In the genomic region with DNA sequence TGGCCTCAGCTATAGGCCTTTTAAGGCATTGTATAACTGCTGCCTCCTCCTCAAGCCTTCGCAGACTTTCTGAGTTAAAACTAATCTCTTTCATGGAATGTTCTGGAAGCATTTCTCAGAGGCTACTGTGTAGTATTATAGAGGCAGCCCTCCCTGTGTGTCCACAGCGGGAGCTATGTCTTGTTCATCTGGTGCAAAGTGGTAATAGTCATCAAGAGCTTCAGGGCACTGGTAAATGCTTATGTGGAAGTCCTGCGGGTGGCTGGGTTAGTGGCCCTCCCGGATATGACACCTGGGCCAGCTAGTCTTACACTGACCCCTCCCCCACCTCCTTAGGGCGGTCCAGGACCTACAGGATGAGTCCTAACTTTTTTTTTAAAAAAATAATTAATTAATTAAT, we compare ENCODE assay signal across 15 cellular contexts. TPM values are rescaled to one million over a fixed set of nuclear protein-coding genes. Genes with fewer than 3 reads are reported as not detected.
DNase-seq lines count a peak whose midpoint lies in the region; ATAC-seq, FAIRE-seq and TF ChIP-seq lines count a peak whose summit lies in the region.
"Had no signal": no experiment of that assay in that cellular context is flagged by ENCODE, and none has a peak within 500 bp of the region (broad histone marks: within the 10 kb centered on the region; RNA-seq: fewer than 3 reads in every experiment).

No MANE protein-coding gene starts in this region.

- ATAC-seq in left lung, result no peak
- ATAC-seq in HG03095 (IDR thresholded peaks at IDR 0.05; ENCODE audit: unreplicated experiment), result no peak
- ATAC-seq in HG03460 (IDR thresholded peaks at IDR 0.05; ENCODE audit: unreplicated experiment), result no peak
- ATAC-seq: K562 had no signal

- peaks cover 3% of the 10 kb centered on the region for H3K36me3 Mint-ChIP-seq in T-helper 2 cell treated with Interferon-gamma antibody and Interleukin-4, amounts not matched to agents 5 μg/mL and 100 μg/mL, for 36 hours (ENCODE audit: low read depth)

- TF ChIP-seq CTCF in RWPE1 (conservative IDR thresholded peaks at IDR 0.05; ENCODE audit: low read depth) (no peak), left lung (IDR thresholded peaks at IDR 0.05) (no peak), stomach (IDR thresholded peaks at IDR 0.05) (no peak)

- FAIRE-seq in H54 (lab: Jason Lieb, UNC), result no peak
- FAIRE-seq: K562, TTC549 had no signal

- H3K9me3 Mint-ChIP-seq in T-helper 2 cell treated with Interferon-gamma antibody and Interleukin-4, amounts not matched to agents 5 μg/mL and 100 μg/mL, for 36 hours, result no peaks in the 10 kb centered on the region

- TF ChIP-seq POLR2A in stomach (IDR thresholded peaks at IDR 0.05) (no peak), H54 (IDR thresholded peaks at IDR 0.05; ENCODE audit: low read depth, low read length) (no peak)

- no peaks in the 10 kb centered on the region for H3K27me3 Mint-ChIP-seq in T-helper 2 cell treated with Interferon-gamma antibody and Interleukin-4, amounts not matched to agents 5 μg/mL and 100 μg/mL, for 36 hours (ENCODE audit: low read depth)

- no peaks in the 10 kb centered on the region for H3K27me3 ChIP-seq in left lung
- H3K27me3 ChIP-seq in stomach, result no peaks in the 10 kb centered on the region
- H3K27me3 ChIP-seq: brain microvascular endothelial cell had no signal

- no peak for TF ChIP-seq EP300 in stomach (IDR thresholded peaks at IDR 0.05)

- H3K27ac Mint-ChIP-seq in T-helper 2 cell treated with Interferon-gamma antibody and Interleukin-4, amounts not matched to agents 5 μg/mL and 100 μg/mL, for 36 hours, result no peak overlapping the region

- peak overlapping the region; percentile 93 for H3K27ac ChIP-seq in RWPE1
- peak overlapping the region; percentile 13 to 41 for H3K27ac ChIP-seq in left lung
- H3K27ac ChIP-seq in stomach, result peak overlapping the region in 4 of 5 donors; percentile 15 to 97 (median 66)
- H3K27ac ChIP-seq: brain microvascular endothelial cell had no signal

- POLR2A ChIA-PET in RWPE1 (lab: Yijun Ruan, JAX; ENCODE audit: low non-redundant PET), result no interaction called here

- CTCF ChIA-PET in RWPE1 (lab: Yijun Ruan, JAX), result interaction anchor here (0.6 to 0.7 kb wide), 3 partner anchors 12 to 92 kb away, joined by 3 to 4 read pairs (median 3); no protein-coding TSS in a partner anchor

- H3K9me3 ChIP-seq in left lung (no peaks in the 10 kb centered on the region), stomach (no peaks in the 10 kb centered on the region)

- H3K4me1 ChIP-seq in left lung (peaks cover 12 to 23% of the 10 kb centered on the region in 2 donors), stomach (peaks cover 19 to 45% (median 39%) of the 10 kb centered on the region in 4 donors)

- H3K4me3 ChIP-seq in left lung (no peak overlapping the region), stomach (no peak overlapping the region)
- H3K4me3 ChIP-seq: K562 had no signal

- peaks cover 5% of the 10 kb centered on the region for H3K4me1 Mint-ChIP-seq in T-helper 2 cell treated with Interferon-gamma antibody and Interleukin-4, amounts not matched to agents 5 μg/mL and 100 μg/mL, for 36 hours (ENCODE audit: low read depth)

- H3K36me3 ChIP-seq in left lung (peaks cover 0 to 14% of the 10 kb centered on the region in 2 donors), stomach (peaks cover 3 to 20% (median 18%) of the 10 kb centered on the region in 4 donors)
- H3K36me3 ChIP-seq: brain microvascular endothelial cell had no signal

- WGBS in stomach, 5 donors, result 75 to 96% (median 83%) methylated on average over 5 of the region's 5 CpGs

- H3K4me3 Mint-ChIP-seq in T-helper 2 cell treated with Interferon-gamma antibody and Interleukin-4, amounts not matched to agents 5 μg/mL and 100 μg/mL, for 36 hours, result peak overlapping the region; percentile 43

- intact Hi-C loops in left lung (cut with DNase I) (no loop called here), stomach (cut with DNase I; ENCODE audit: low total_unique reads) (no loop called here)

- no peak for DNase-seq in T-helper 2 cell treated with Interferon-gamma antibody and Interleukin-4, amounts not matched to agents 5 μg/mL and 100 μg/mL, for 36 hours (ENCODE audit: low spot score)
- DNase-seq in T-helper 2 cell (no peak), RWPE1 (ENCODE audit: low spot score) (no peak), left lung (no peak), stomach (no peak), H54 (ENCODE audit: insufficient read length, low spot score) (no peak)
- DNase-seq: activated T-cell treated with anti-CD3 and anti-CD28 coated beads, Interleukin-2, amount 50 U/mL, for 1 hour; brain microvascular endothelial cell had no signal

RNA-seq across cellular contexts. Expression of gene ABHD11, which starts 2.2 kb away (rescaled TPM):
- 10 to 100 TPM; 35.6 to 36.3 TPM for total RNA-seq in left lung
- total RNA-seq in stomach, result 100 to 1,000 TPM in 1 of 5 donors, 10 to 100 TPM in 4; 11.6 to 112 (median 13.8) TPM
- 10 to 100 TPM; 19.5 to 27.2 (median 22.9) TPM for polyA plus RNA-seq in stomach

RNA-seq across cellular contexts. Expression of gene STX1A, which starts 21.3 kb away (rescaled TPM):
- total RNA-seq in left lung, result 1 to 10 TPM; 5.4 to 6.9 TPM
- total RNA-seq in stomach, result 10 to 100 TPM in 2 of 5 donors, 1 to 10 TPM in 2, not detected in 1; 3.9 to 57.2 (median 11.6) TPM
- polyA plus RNA-seq in stomach, result 1 to 10 TPM; 1.1 to 8.1 (median 4.2) TPM

RNA-seq across cellular contexts. Expression of gene CLDN3, which starts 29.3 kb away (rescaled TPM):
- total RNA-seq in left lung, result 10 to 100 TPM; 23.8 to 35.9 TPM
- total RNA-seq in stomach, result 1,000 to 10,000 TPM in 1 of 5 donors, 1 to 10 TPM in 2, under 1 TPM in 1, not detected in 1; 0.45 to 1,550 (median 2.2) TPM
- 1 to 10 TPM in 1 of 3 donors, under 1 TPM in 1, not detected in 1; 0.62 to 1.4 TPM for polyA plus RNA-seq in stomach
- total RNA-seq: G401 had no signal
- polyA plus RNA-seq: AG04450, K562, neural cell had no signal

RNA-seq across cellular contexts. Expression of gene BUD23, which starts 57.4 kb away (rescaled TPM):
- total RNA-seq in left lung (10 to 100 TPM; 44.6 to 66.3 TPM), stomach (10 to 100 TPM; 17.4 to 60.4 (median 34.5) TPM)
- polyA plus RNA-seq in stomach, result 10 to 100 TPM; 36.7 to 71.9 (median 55.8) TPM

RNA-seq across cellular contexts. Expression of gene DNAJC30, which starts 57.5 kb away (rescaled TPM):
- total RNA-seq in left lung (10 to 100 TPM; 10.3 to 10.4 TPM), stomach (10 to 100 TPM in 1 of 5 donors, 1 to 10 TPM in 3, not detected in 1; 1.2 to 11.3 (median 3.2) TPM)
- 1 to 10 TPM; 5.7 to 8.2 (median 8.0) TPM for polyA plus RNA-seq in stomach

Comparison
In these comparisons a context has a peak if more than half of its experiments do, and no peak if none do; other contexts are left out.
1. H3K27ac ChIP-seq: peak in every context shown above with its lines; median percentile 93 in RWPE1; 66 in stomach; 27 in left lung.